22 cellular contexts compared by ENCODE assay signal in the genomic region with DNA sequence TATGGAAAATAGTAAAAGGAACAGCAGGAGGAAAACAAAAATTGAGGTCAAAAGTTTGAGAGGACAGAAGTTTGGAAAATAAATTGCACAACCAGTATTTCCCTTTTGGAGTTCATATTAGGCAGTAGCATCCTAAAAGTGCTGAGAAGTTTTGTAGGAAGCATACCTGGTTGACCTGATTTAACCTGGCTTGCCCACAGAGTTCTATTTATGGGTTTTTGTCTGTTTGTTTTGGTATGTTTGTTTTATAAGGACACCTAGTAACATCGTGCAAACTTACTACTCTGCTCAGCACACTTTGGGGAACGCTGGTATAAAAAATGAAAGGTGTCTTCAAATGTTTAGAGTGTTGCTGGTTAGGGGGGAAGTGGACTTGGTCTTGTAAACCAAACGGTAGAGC. TPM values are rescaled to one million over a fixed set of nuclear protein-coding genes. Genes with fewer than 3 reads are reported as not detected.
DNase-seq lines count a peak whose midpoint lies in the region; ATAC-seq and TF ChIP-seq lines count a peak whose summit lies in the region.
"Had no signal": no experiment of that assay in that cellular context is flagged by ENCODE, and none has a peak within 500 bp of the region (broad histone marks: within the 10 kb centered on the region; RNA-seq: fewer than 3 reads in every experiment).

No MANE protein-coding gene starts in this region.

- H3K4me3 Mint-ChIP-seq in CD8-positive, alpha-beta memory T cell = peak overlapping the region in 3 of 7 donors; percentile 41 to 68 (median 64)
- H3K4me3 Mint-ChIP-seq: CD4-positive, CD25-positive, alpha-beta regulatory T cell; GM23338 had no signal

- H3K4me1 ChIP-seq in CD8-positive, alpha-beta memory T cell (ENCODE audit: insufficient read depth, low read length) = peaks cover 68% of the 10 kb centered on the region

- H3K36me3 ChIP-seq in CD8-positive, alpha-beta memory T cell (ENCODE audit: insufficient read depth, low read length) = no peaks in the 10 kb centered on the region

- H3K27ac ChIP-seq in 22Rv1 = peak overlapping the region; percentile 90
- no peak overlapping the region for H3K27ac ChIP-seq in CD8-positive, alpha-beta memory T cell (ENCODE audit: low read depth, low read length)

- peaks cover 82 to 93% (median 92%) of the 10 kb centered on the region in 3 donors for H3K4me1 Mint-ChIP-seq in CD8-positive, alpha-beta memory T cell
- H3K4me1 Mint-ChIP-seq: GM23338 had no signal

- no peak overlapping the region for H3K4me3 ChIP-seq in CD8-positive, alpha-beta memory T cell (ENCODE audit: low read length)
- H3K4me3 ChIP-seq: GM12878, GM23338 had no signal

- no peaks in the 10 kb centered on the region for H3K27me3 Mint-ChIP-seq in CD8-positive, alpha-beta memory T cell

- CTCF ChIA-PET in CD8-positive, alpha-beta memory T cell (lab: Charles Lee) = interaction anchor here (1.6 kb wide), 1 partner anchor 13 kb away, joined by 6 read pairs; no protein-coding TSS in a partner anchor

- H3K27me3 ChIP-seq in CD8-positive, alpha-beta memory T cell (ENCODE audit: insufficient read depth, low read length, poor library complexity, severe bottlenecking) = no peaks in the 10 kb centered on the region

- H3K9me3 ChIP-seq in CD8-positive, alpha-beta memory T cell (ENCODE audit: low read length) = no peaks in the 10 kb centered on the region

- H3K36me3 Mint-ChIP-seq in CD8-positive, alpha-beta memory T cell = peaks cover 5 to 10% (median 7%) of the 10 kb centered on the region in 3 donors

- peak overlapping the region; percentile 36 to 97 (median 94) for H3K27ac Mint-ChIP-seq in CD8-positive, alpha-beta memory T cell
- H3K27ac Mint-ChIP-seq: GM23338 had no signal

- peak; percentile 91 for ATAC-seq in left lobe of liver
- no peak for ATAC-seq in GM21360 (IDR thresholded peaks at IDR 0.05; ENCODE audit: unreplicated experiment)
- ATAC-seq in HG03432 (IDR thresholded peaks at IDR 0.05; ENCODE audit: unreplicated experiment) = no peak
- ATAC-seq: GM12878, GM23338, HCT116 had no signal

- H3K9me3 Mint-ChIP-seq in CD8-positive, alpha-beta memory T cell = no peaks in the 10 kb centered on the region
- H3K9me3 Mint-ChIP-seq: GM23338 had no signal

- no peak for TF ChIP-seq CTCF in 22Rv1 (IDR thresholded peaks at IDR 0.05)

- POLR2A ChIA-PET in CD8-positive, alpha-beta memory T cell (lab: Charles Lee) = no interaction called here

- no peak for DNase-seq in CD8-positive, alpha-beta memory T cell
- DNase-seq in RPMI8226 (peak; percentile 32), left lobe of liver (ENCODE audit: low spot score) (no peak), NCI-H1417 (lab: John Stamatoyannopoulos, UW) (no peak)
- DNase-seq in activated CD4-positive, CD25-positive, alpha-beta regulatory T cell (lab: John Stamatoyannopoulos, UW) = no peak
- DNase-seq: ACHN; Calu3; CD4-positive, CD25-positive, alpha-beta regulatory T cell; DMS79 treated with DMSO at 0.1 percent for 48 hours; Karpas-422; MV-4-11; NCI-H1436; NCI-H2029; NCI-H2171; NCI-H446 treated with DMSO at 0.1 percent for 48 hours; NCI-H748 treated with DMSO at 0.1 percent for 48 hours had no signal

RNA-seq across cellular contexts. Expression of a gene that starts 15.1 kb away (rescaled TPM):
- total RNA-seq in CD8-positive, alpha-beta memory T cell = 1 to 10 TPM; 1.6 to 2.1 TPM
- 25.7 TPM for polyA plus RNA-seq in CD8-positive, alpha-beta memory T cell
- 1.6 TPM for total RNA-seq in left lobe of liver
